ENCODE assay signal across 35 cellular contexts in the genomic region with DNA sequence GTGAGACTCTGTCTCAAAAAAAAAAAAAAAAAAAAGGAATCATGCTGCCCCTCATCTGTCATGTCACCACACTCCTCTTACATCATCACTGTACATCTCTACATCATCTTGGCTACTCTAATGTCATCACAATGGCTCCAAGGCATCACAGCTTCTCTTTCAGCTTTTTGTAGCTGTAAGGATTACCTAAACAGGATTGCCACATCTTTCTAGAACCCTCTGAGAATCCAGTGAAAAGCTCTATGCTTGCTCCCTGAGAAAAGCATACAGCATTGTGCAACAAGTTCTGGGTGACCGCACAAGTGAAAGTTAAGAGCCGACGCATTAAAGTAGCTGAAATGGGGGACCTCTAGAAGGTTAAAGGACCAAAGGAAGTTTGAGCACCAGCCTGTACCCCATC.
A peak's percentile ranks its signal among the peaks of the same experiment; 100 is the strongest.
DNase-seq lines count a peak whose midpoint lies in the region; ATAC-seq, FAIRE-seq and TF ChIP-seq lines count a peak whose summit lies in the region.
"Had no signal": no experiment of that assay in that cellular context is flagged by ENCODE, and none has a peak within 500 bp of the region (broad histone marks: within the 10 kb centered on the region; RNA-seq: fewer than 3 reads in every experiment).

No MANE protein-coding gene starts in this region.

- no peak for TF ChIP-seq RAD21 in A549 (conservative IDR thresholded peaks at IDR 0.05 in 1 of 2, IDR thresholded peaks at IDR 0.05 in 1 of 2)

- POLR2A ChIA-PET in A549 (lab: Yijun Ruan, JAX) = no interaction called here

- no peak for TF ChIP-seq POLR2A in A549 (IDR thresholded peaks at IDR 0.05; ENCODE audit: low read length)

- peak overlapping the region; percentile 51 to 77; a peak in 5 of 6 replicates for H3K27ac ChIP-seq in A549
- H3K27ac ChIP-seq: ascending aorta, gastrocnemius medialis, hepatocyte, Peyer's patch, skin epidermis, suprapubic skin had no signal

- TF ChIP-seq CTCF in A549 (IDR thresholded peaks at IDR 0.05) (no peak), cardiac fibroblast (IDR thresholded peaks at IDR 0.05; ENCODE audit: low read depth, low read length) (no peak)

- peak in 1 of 2 experiments; percentile 15 for DNase-seq in A549 (ENCODE audit: low read depth in 1 of 2, low spot score in 1 of 2)
- DNase-seq in LHCN-M2 (ENCODE audit: low read depth) = peak; percentile 11
- DNase-seq in cardiac fibroblast (ENCODE audit: low read depth in 2 of 2) = peak; percentile 12 to 49
- peak; percentile 53 for DNase-seq in kidney tubule cell (ENCODE audit: low spot score)
- DNase-seq in NOMO-1 treated with DMSO at 0.1 percent for 48 hours (lab: John Stamatoyannopoulos, UW; ENCODE audit: unreplicated experiment) = no peak
- no peak for DNase-seq in NCI-H748 treated with DMSO at 0.1 percent for 48 hours (lab: John Stamatoyannopoulos, UW)
- DNase-seq in stimulated activated naive CD4-positive, alpha-beta T cell treated with Interleukin-2 at 50 U/mL for 16 hours (lab: John Stamatoyannopoulos, UW) = no peak
- DNase-seq: activated B cell treated with CpG ODN at 0.5 μM for 24 hours; activated CD4-positive, alpha-beta T cell treated with anti-CD3 and anti-CD28 coated beads, Interleukin-2, amount 10 ng/mL, durations not matched to agents 7 days and 5 days; activated effector memory CD4-positive, alpha-beta T cell treated with Interleukin-2 at 50 U/mL for 16 hours; activated T-cell treated with anti-CD3 and anti-CD28 coated beads, Interleukin-2, amount 50 U/mL, for 1 hour; caudate nucleus; CD4-positive, alpha-beta memory T cell; cortex of kidney; effector memory CD8-positive, alpha-beta T cell; gastrocnemius medialis; H7; KBM-7; left cardiac atrium; mucosa of descending colon; natural killer cell; NCI-H1436; NCI-H2081; NCI-H526 treated with DMSO at 0.1 percent for 48 hours; occipital lobe; Peyer's patch; SIG-M5; stimulated activated naive CD4-positive, alpha-beta T cell had no signal

- peaks cover 6% of the 10 kb centered on the region; the same call in 1 of the 3 replicates for H3K9me3 ChIP-seq in A549
- H3K9me3 ChIP-seq: ascending aorta, gastrocnemius medialis, mucosa of descending colon, Peyer's patch, suprapubic skin had no signal

- ATAC-seq in A549 (0 out of 6 replicates have a peak, but pooled peaks of 1 of the 2 experiments have one; percentile 34), GM19023 (IDR thresholded peaks at IDR 0.05; ENCODE audit: unreplicated experiment) (no peak)
- ATAC-seq: activated naive CD4-positive, alpha-beta T cell treated with anti-CD3 and anti-CD28 coated beads, Interleukin-2, amount 50 U/mL, for 72 hours; effector memory CD8-positive, alpha-beta T cell; gastrocnemius medialis; left cardiac atrium; mucosa of descending colon; natural killer cell had no signal

- CTCF ChIA-PET in A549 (lab: Yijun Ruan, JAX) = interaction anchor here (0.6 to 1.5 kb wide), 3 partner anchors 46 to 1828 kb away, joined by 3 to 6 read pairs (median 3); no protein-coding TSS in a partner anchor

- no peak overlapping the region for H3K4me2 ChIP-seq in A549
- H3K4me2 ChIP-seq: hepatocyte had no signal

- H3K4me1 ChIP-seq in A549 = peaks cover 18% of the 10 kb centered on the region
- H3K4me1 ChIP-seq: ascending aorta, gastrocnemius medialis, Peyer's patch, suprapubic skin had no signal

- WGBS in A549 (ENCODE audit: missing lambda C conversion rate) = 96% methylated on average over 3 of the region's 3 CpGs

- no peak for FAIRE-seq in A549 (lab: Jason Lieb, UNC)

- no peak for TF ChIP-seq EP300 in A549 (IDR thresholded peaks at IDR 0.05)

- H3K4me3 ChIP-seq in A549 (no peak overlapping the region), cardiac fibroblast (replicated peaks in 1 of 2; ENCODE audit: low read depth in 2 of 2, low read length in 2 of 2) (no peak overlapping the region)
- H3K4me3 ChIP-seq: ascending aorta, gastrocnemius medialis, hepatocyte, lung, mucosa of descending colon, Peyer's patch, skin epidermis, suprapubic skin had no signal

TF ChIP-seq in A549, 52 proteins besides CTCF, POLR2A, EP300 and RAD21:
- TF ChIP-seq CEBPB (IDR thresholded peaks at IDR 0.05) (peak; percentile 6 to 45; a peak in 1 of 4 replicates), CBX8 (IDR thresholded peaks at IDR 0.05) (no peak), EHMT2 (IDR thresholded peaks at IDR 0.05; ENCODE audit: low read depth) (no peak)

Comparison
In these comparisons a context has a peak if more than half of its experiments do, and no peak if none do; other contexts are left out.
1. DNase-seq: peak in LHCN-M2 (single experiment), cardiac fibroblast (2 of 2) and kidney tubule cell (single experiment); none in NOMO-1 treated with DMSO at 0.1 percent for 48 hours (single experiment), NCI-H748 treated with DMSO at 0.1 percent for 48 hours (single experiment) and stimulated activated naive CD4-positive, alpha-beta T cell treated with Interleukin-2 at 50 U/mL for 16 hours (single experiment).